ENCODE assay signal across 25 cellular contexts in genomic region chr5:58037899-58038298, GRCh38.
"Had no signal": no experiment of that assay in that cellular context is flagged by ENCODE, and none has a peak within 500 bp of the region (broad histone marks: within the 10 kb centered on the region; RNA-seq: fewer than 3 reads in every experiment).

No MANE protein-coding gene starts in this region.

- H3K27me3 Mint-ChIP-seq: dendritic cell treated with granulocyte-macrophage colony-stimulating factor and Interleukin-4, amounts not matched to agents 40 ng/mL and 50 ng/mL, for 4 days; effector memory CD8-positive, alpha-beta T cell had no signal

- H3K4me1 Mint-ChIP-seq: memory B cell had no signal

- H3K4me3 ChIP-seq: coronary artery, esophagus squamous epithelium, gastrocnemius medialis, heart right ventricle, left lung, lower lobe of right lung had no signal

- H3K27ac Mint-ChIP-seq: dendritic cell treated with granulocyte-macrophage colony-stimulating factor and Interleukin-4, amounts not matched to agents 40 ng/mL and 50 ng/mL, for 4 days; effector memory CD8-positive, alpha-beta T cell; endodermal cell; immature natural killer cell; memory B cell had no signal

- H3K4me1 ChIP-seq: esophagus squamous epithelium, gastrocnemius medialis, left lung, lower lobe of right lung had no signal

- DNase-seq: effector CD8-positive, alpha-beta T cell; effector memory CD8-positive, alpha-beta T cell; endodermal cell; erythroblast; esophagus squamous epithelium; foreskin fibroblast; foreskin melanocyte; gastrocnemius medialis; glutamatergic neuron; head of caudate nucleus; heart right ventricle; hypothalamus; immature natural killer cell; islet precursor cell; kidney; kidney glomerular epithelial cell; left lung; left ventricle myocardium superior; lower lobe of right lung; mesendoderm; midbrain had no signal

- H3K36me3 ChIP-seq: esophagus squamous epithelium, gastrocnemius medialis, heart right ventricle, left lung, lower lobe of right lung had no signal

- H3K36me3 Mint-ChIP-seq: immature natural killer cell, memory B cell had no signal

- H3K4me3 Mint-ChIP-seq: dendritic cell treated with granulocyte-macrophage colony-stimulating factor and Interleukin-4, amounts not matched to agents 40 ng/mL and 50 ng/mL, for 4 days; effector memory CD8-positive, alpha-beta T cell; endodermal cell; immature natural killer cell; memory B cell had no signal

- H3K9me3 ChIP-seq: esophagus squamous epithelium, gastrocnemius medialis, heart right ventricle, left lung, lower lobe of right lung had no signal

- ATAC-seq: effector memory CD8-positive, alpha-beta T cell; esophagus mucosa; gastrocnemius medialis; heart right ventricle; left lung; left ventricle myocardium superior; lower lobe of right lung had no signal

- H3K9me3 Mint-ChIP-seq: dendritic cell treated with granulocyte-macrophage colony-stimulating factor and Interleukin-4, amounts not matched to agents 40 ng/mL and 50 ng/mL, for 4 days; endodermal cell; immature natural killer cell; memory B cell had no signal
